Comparison of ENCODE assay signal across 26 cellular contexts in the genomic region with DNA sequence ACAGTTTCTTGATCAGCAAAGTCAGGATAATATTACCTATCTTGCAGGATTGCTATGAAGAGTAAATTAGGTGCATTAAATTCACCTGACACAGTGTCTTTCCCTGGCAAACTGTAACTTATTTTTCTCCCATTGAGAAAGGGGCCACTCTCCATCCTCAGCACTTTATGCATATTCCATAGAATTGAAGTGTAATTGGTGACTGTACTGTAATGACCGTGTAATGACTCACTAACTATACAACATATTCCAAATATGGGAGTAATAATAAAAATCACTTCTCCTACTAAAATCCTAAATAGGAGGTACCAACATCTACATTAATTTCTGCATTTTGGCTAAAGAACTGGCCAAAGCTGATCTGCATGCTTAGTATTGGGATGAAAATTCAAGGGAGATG.
"Had no signal": no experiment of that assay in that cellular context is flagged by ENCODE, and none has a peak within 500 bp of the region (broad histone marks: within the 10 kb centered on the region; RNA-seq: fewer than 3 reads in every experiment).

No MANE protein-coding gene starts in this region.

- H3K27me3 ChIP-seq: brain microvascular endothelial cell, Peyer's patch had no signal

- H3K4me3 ChIP-seq: Peyer's patch had no signal

- H3K4me1 ChIP-seq: Peyer's patch had no signal

- ATAC-seq: activated T-cell treated with anti-CD3 and anti-CD28 coated beads, Interleukin-2, amount 50 U/mL, for 4 hours; T-helper 17 cell had no signal

- H3K9me3 ChIP-seq: Peyer's patch had no signal

- H3K36me3 ChIP-seq: brain microvascular endothelial cell, Peyer's patch had no signal

- DNase-seq: activated B cell treated with CpG ODN at 0.5 μM for 24 hours; activated CD4-positive, alpha-beta memory T cell treated with anti-CD3 and anti-CD28 coated beads for 36 hours; activated CD4-positive, alpha-beta T cell treated with anti-CD3 and anti-CD28 coated beads, Interleukin-2, amount 10 ng/mL, durations not matched to agents 7 days and 5 days; activated CD8-positive, alpha-beta memory T cell treated with anti-CD3 and anti-CD28 coated beads for 24 hours; activated gamma-delta T cell; activated naive CD4-positive, alpha-beta T cell treated with anti-CD3 and anti-CD28 coated beads for 36 hours; activated naive CD8-positive, alpha-beta T cell treated with anti-CD3 and anti-CD28 coated beads for 36 hours; activated T-cell treated with anti-CD3 and anti-CD28 coated beads, Interleukin-2, amount 50 U/mL, for 4 hours; brain microvascular endothelial cell; cerebellar nuclear complex; Karpas-422; MV-4-11; NCI-H1092 treated with DMSO at 0.1 percent for 48 hours; NCI-H1417 treated with DMSO at 0.1 percent for 48 hours; NCI-H1694; NCI-H2029; NCI-H2107; NCI-H345; NCI-H510A; NCI-H526 treated with DMSO at 0.1 percent for 48 hours; NCI-H82; OCI-M1; Peyer's patch; SIG-M5; T-helper 17 cell; T-helper 9 cell had no signal

- H3K27ac ChIP-seq: brain microvascular endothelial cell, Peyer's patch had no signal
